ENCODE assay signal across 1 cellular context in genomic region chr6:112308476-112308875, GRCh38.
TF ChIP-seq lines count a peak whose summit lies in the region.

No MANE protein-coding gene starts in this region.

TF ChIP-seq in H1, 55 proteins besides CTCF, POLR2A, EP300 and RAD21:
- no peak for TF ChIP-seq USF2 (IDR thresholded peaks at IDR 0.05; ENCODE audit: low read length)
- no peak for TF ChIP-seq NRF1 (IDR thresholded peaks at IDR 0.05; ENCODE audit: low read depth, low read length)
- TF ChIP-seq SRF (IDR thresholded peaks at IDR 0.05; ENCODE audit: low read depth, low read length), result no peak
- TF ChIP-seq POU5F1 (IDR thresholded peaks at IDR 0.05; ENCODE audit: low read depth, low read length), result no peak
- 0 out of 2 replicates have a peak, but pooled peaks have one; percentile 3 for TF ChIP-seq CEBPB (IDR thresholded peaks at IDR 0.05; ENCODE audit: low read depth, low read length)
